In genomic region chr6:31639043-31639442, GRCh38 we compare ENCODE assay signal across 2 cellular contexts.
TF ChIP-seq lines count a peak whose summit lies in the region.

No MANE protein-coding gene starts in this region.

TF ChIP-seq in HepG2, 621 proteins besides CTCF, POLR2A, EP300 and RAD21:
- TF ChIP-seq PBX3 (CRISPR knock-in tag; IDR thresholded peaks at IDR 0.05; ENCODE audit: borderline replicate concordance) = no peak
- TF ChIP-seq CHD2 (IDR thresholded peaks at IDR 0.05; ENCODE audit: low read depth, low read length) = no peak
- TF ChIP-seq ETV5 (CRISPR knock-in tag; IDR thresholded peaks at IDR 0.05; ENCODE audit: borderline replicate concordance) = no peak
- peak; percentile 24 for TF ChIP-seq AGO2 (optimal IDR thresholded peaks at IDR 0.05; ENCODE audit: low read depth, low read length)
- no peak for TF ChIP-seq ZFP36L1 (CRISPR knock-in tag; IDR thresholded peaks at IDR 0.05)
- 0 out of 2 replicates have a peak, but pooled peaks have one; percentile 16 for TF ChIP-seq RBFOX2 (IDR thresholded peaks at IDR 0.05; ENCODE audit: low read depth, low read length)
- no peak for TF ChIP-seq ZNF703 (CRISPR knock-in tag; IDR thresholded peaks at IDR 0.05; ENCODE audit: borderline replicate concordance)
- TF ChIP-seq ZSCAN25 (CRISPR knock-in tag; IDR thresholded peaks at IDR 0.05) = no peak
- TF ChIP-seq, protein P1, sequence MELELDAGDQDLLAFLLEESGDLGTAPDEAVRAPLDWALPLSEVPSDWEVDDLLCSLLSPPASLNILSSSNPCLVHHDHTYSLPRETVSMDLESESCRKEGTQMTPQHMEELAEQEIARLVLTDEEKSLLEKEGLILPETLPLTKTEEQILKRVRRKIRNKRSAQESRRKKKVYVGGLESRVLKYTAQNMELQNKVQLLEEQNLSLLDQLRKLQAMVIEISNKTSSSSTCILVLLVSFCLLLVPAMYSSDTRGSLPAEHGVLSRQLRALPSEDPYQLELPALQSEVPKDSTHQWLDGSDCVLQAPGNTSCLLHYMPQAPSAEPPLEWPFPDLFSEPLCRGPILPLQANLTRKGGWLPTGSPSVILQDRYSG (CRISPR knock-in tag; IDR thresholded peaks at IDR 0.05) = no peak
- TF ChIP-seq KDM2A (CRISPR knock-in tag; IDR thresholded peaks at IDR 0.05; ENCODE audit: borderline replicate concordance, low read depth) = no peak
- TF ChIP-seq IKZF4 (CRISPR knock-in tag; IDR thresholded peaks at IDR 0.05; ENCODE audit: borderline replicate concordance, low read depth, not compliant biosample characterization) = no peak
- TF ChIP-seq, protein P2, sequence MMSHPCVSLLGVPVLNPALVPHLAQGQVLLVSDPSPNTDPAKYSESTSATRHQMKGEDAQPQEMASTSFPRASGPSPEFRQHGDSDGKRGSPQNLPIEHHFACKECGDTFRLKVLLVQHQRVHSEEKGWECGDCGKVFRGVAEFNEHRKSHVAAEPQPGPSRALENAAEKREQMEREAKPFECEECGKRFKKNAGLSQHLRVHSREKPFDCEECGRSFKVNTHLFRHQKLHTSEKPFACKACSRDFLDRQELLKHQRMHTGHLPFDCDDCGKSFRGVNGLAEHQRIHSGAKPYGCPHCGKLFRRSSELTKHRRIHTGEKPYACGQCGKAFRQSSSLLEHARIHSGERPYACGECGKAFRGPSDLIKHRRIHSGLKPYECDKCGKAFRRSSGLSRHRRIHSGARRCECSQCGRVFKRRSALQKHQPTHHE (CRISPR knock-in tag; IDR thresholded peaks at IDR 0.05; ENCODE audit: borderline replicate concordance) = no peak
- TF ChIP-seq, protein P3, sequence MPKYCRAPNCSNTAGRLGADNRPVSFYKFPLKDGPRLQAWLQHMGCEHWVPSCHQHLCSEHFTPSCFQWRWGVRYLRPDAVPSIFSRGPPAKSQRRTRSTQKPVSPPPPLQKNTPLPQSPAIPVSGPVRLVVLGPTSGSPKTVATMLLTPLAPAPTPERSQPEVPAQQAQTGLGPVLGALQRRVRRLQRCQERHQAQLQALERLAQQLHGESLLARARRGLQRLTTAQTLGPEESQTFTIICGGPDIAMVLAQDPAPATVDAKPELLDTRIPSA (CRISPR knock-in tag; IDR thresholded peaks at IDR 0.05; ENCODE audit: borderline replicate concordance) = no peak
- TF ChIP-seq, protein P4, sequence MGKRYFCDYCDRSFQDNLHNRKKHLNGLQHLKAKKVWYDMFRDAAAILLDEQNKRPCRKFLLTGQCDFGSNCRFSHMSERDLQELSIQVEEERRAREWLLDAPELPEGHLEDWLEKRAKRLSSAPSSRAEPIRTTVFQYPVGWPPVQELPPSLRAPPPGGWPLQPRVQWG (CRISPR knock-in tag; IDR thresholded peaks at IDR 0.05; ENCODE audit: borderline replicate concordance, low read depth) = no peak
TF ChIP-seq in HepG2: peak in this region for 2.

TF ChIP-seq in WTC11, 78 proteins besides CTCF, POLR2A, EP300 and RAD21:
- TF ChIP-seq EMX1 (CRISPR knock-in tag; IDR thresholded peaks at IDR 0.05) (0 out of 2 replicates have a peak, but pooled peaks have one; percentile 18), NFATC4 (CRISPR knock-in tag; IDR thresholded peaks at IDR 0.05) (0 out of 2 replicates have a peak, but pooled peaks have one; percentile 70), OVOL2 (CRISPR knock-in tag; IDR thresholded peaks at IDR 0.05; ENCODE audit: borderline replicate concordance) (no peak)
- TF ChIP-seq, protein P5, sequence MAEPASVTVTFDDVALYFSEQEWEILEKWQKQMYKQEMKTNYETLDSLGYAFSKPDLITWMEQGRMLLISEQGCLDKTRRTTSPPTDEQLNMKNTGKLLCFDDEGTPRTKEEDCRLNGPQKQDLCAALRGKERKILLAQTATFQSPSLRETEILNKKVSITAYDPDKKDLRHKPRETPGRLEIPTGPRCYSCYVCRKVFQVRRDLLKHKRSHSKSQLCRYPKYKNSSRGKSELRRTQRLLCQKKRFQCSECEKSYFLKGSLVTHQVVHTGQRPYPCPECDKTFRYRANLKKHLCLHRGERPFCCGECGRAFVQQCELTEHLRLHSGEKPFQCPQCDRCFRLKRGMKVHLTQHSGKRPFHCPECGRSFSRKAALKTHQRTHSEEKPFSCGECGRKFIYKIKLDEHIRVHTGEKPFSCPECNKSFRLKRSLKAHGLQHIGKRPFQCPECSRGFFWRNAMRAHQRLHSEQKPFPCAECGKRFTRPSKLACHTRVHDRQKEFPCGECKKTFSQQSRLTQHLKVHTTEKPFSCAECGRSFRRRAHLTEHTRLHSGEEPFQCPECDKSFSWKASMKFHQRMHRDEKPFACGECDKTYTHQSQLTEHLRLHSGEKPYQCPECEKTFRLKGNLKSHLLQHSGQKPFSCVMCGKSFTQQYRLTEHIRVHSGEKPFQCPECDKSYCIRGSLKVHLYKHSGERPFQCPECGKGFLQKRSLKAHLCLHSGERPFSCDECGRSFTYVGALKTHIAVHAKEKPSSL (CRISPR knock-in tag; conservative IDR thresholded peaks at IDR 0.05) = peak; percentile 70; the same call in 1 of the 2 replicates
